ENCODE assay signal across 8 cellular contexts in genomic region chr19:17309962-17310461, GRCh38. TPM values are rescaled to one million over a fixed set of nuclear protein-coding genes. Genes with fewer than 3 reads are reported as not detected.
DNase-seq lines count a peak whose midpoint lies in the region; ATAC-seq and TF ChIP-seq lines count a peak whose summit lies in the region.

No MANE protein-coding gene starts in this region.

- H3K36me3 ChIP-seq in A673 (ENCODE audit: insufficient read depth, low read length, poor library complexity, severe bottlenecking) (peaks cover 14% of the 10 kb centered on the region), HUES6 (ENCODE audit: control insufficient read depth, insufficient read depth, low read length) (peaks cover 28% of the 10 kb centered on the region), mammary epithelial cell (ENCODE audit: insufficient read depth, low read length) (peaks cover 2% of the 10 kb centered on the region), mucosa of stomach (ENCODE audit: control insufficient read depth, insufficient read depth, low read length) (peaks cover 13% of the 10 kb centered on the region)

- 8% methylated on average over 9 of the region's 23 CpGs for WGBS in mammary epithelial cell (ENCODE audit: low coverage, missing lambda C conversion rate)

- no peak for ATAC-seq in HG02759 (IDR thresholded peaks at IDR 0.05; ENCODE audit: unreplicated experiment)

- intact Hi-C loops in A673 (cut with micrococcal nuclease; ENCODE audit: unreplicated experiment): no loop called here
- intact Hi-C loops in mammary epithelial cell (cut with micrococcal nuclease): no loop called here

- H3K27ac ChIP-seq in A673 (ENCODE audit: low read depth, low read length, poor library complexity, severe bottlenecking): peak overlapping the region; percentile 81
- peak overlapping the region; percentile 75; the same call in 1 of the 2 replicates for H3K27ac ChIP-seq in HUES6 (ENCODE audit: low read depth, low read length)
- H3K27ac ChIP-seq in mammary epithelial cell (ENCODE audit: insufficient read depth, low read depth, low read length): peak overlapping the region; percentile 65

- H4K20me1 ChIP-seq in mammary epithelial cell (ENCODE audit: insufficient read depth, low read length): no peaks in the 10 kb centered on the region

- DNase-seq in A673 (ENCODE audit: low spot score) (no peak), mammary epithelial cell (no peak), ACHN (no peak), KG1 (lab: John Stamatoyannopoulos, UW) (no peak), RPMI8226 (no peak)

- CTCF ChIA-PET in A673 (lab: Charles Lee) (no interaction called here), mammary epithelial cell (lab: Charles Lee; ENCODE audit: low non-redundant PET) (no interaction called here)

- TF ChIP-seq CTCF in A673 (conservative IDR thresholded peaks at IDR 0.05; ENCODE audit: low read depth, low read length): no peak
- no peak for TF ChIP-seq CTCF in mammary epithelial cell (conservative IDR thresholded peaks at IDR 0.05 in 1 of 2, IDR thresholded peaks at IDR 0.05 in 1 of 2; ENCODE audit: extremely low read depth in 1 of 2, insufficient read depth in 1 of 2, low read depth in 1 of 2, low read length in 2 of 2)

- H3K9ac ChIP-seq in HUES6 (ENCODE audit: low read length) (peak overlapping the region; percentile 72), mammary epithelial cell (ENCODE audit: insufficient read depth, low read length) (peak overlapping the region; percentile 83), mucosa of stomach (ENCODE audit: low read length) (peak overlapping the region; percentile 93)

- POLR2A ChIA-PET in A673 (lab: Charles Lee; ENCODE audit: low non-redundant PET): interaction anchor here (0.5 kb wide), 1 partner anchor 26 kb away, joined by 9 read pairs; no protein-coding TSS in a partner anchor

- H3K4me3 ChIP-seq in A673 (ENCODE audit: low read depth, low read length, poor library complexity, severe bottlenecking): peak overlapping the region; percentile 93
- H3K4me3 ChIP-seq in HUES6 (ENCODE audit: low read depth, low read length): peak overlapping the region; percentile 88
- peak overlapping the region; percentile 73 to 97 (median 93) for H3K4me3 ChIP-seq in mammary epithelial cell (replicated peaks in 1 of 3; ENCODE audit: insufficient read depth in 1 of 3, low read depth in 2 of 3, low read length in 3 of 3)
- peak overlapping the region; percentile 76 for H3K4me3 ChIP-seq in mucosa of stomach (ENCODE audit: low read length)

- H3K27me3 ChIP-seq in A673 (replicated peaks; ENCODE audit: insufficient read depth, low read depth, low read length, poor library complexity) (no peaks in the 10 kb centered on the region), HUES6 (ENCODE audit: control insufficient read depth, insufficient read depth, low read length) (no peaks in the 10 kb centered on the region), mammary epithelial cell (ENCODE audit: insufficient read depth, low read length) (no peaks in the 10 kb centered on the region), mucosa of stomach (ENCODE audit: control insufficient read depth, insufficient read depth, low read length) (no peaks in the 10 kb centered on the region)

- H3K4me2 ChIP-seq in mammary epithelial cell (ENCODE audit: insufficient read depth, low read depth, low read length): peak overlapping the region; percentile 90

- H2AFZ ChIP-seq in mammary epithelial cell (ENCODE audit: low read depth, low read length): peak overlapping the region; percentile 43

- H3K79me2 ChIP-seq in mammary epithelial cell (ENCODE audit: insufficient read depth, low read length): peaks cover 66% of the 10 kb centered on the region

- H3K9me3 ChIP-seq in A673 (ENCODE audit: low read depth, low read length, poor library complexity, severe bottlenecking) (no peaks in the 10 kb centered on the region), HUES6 (ENCODE audit: control insufficient read depth, insufficient read depth, low read depth, low read length) (no peaks in the 10 kb centered on the region), mammary epithelial cell (replicated peaks; ENCODE audit: insufficient read depth, low read length) (no peaks in the 10 kb centered on the region), mucosa of stomach (ENCODE audit: control insufficient read depth, low read length) (no peaks in the 10 kb centered on the region)

- no TSS peak for BruUV-seq in A673 (replicated peaks; lab: Mats Ljungman, UMichigan)
- no TSS peak for BruUV-seq in mammary epithelial cell (replicated peaks; lab: Mats Ljungman, UMichigan)

- peaks cover 3% of the 10 kb centered on the region for H3K4me1 ChIP-seq in A673 (ENCODE audit: insufficient read depth, low read length, poor library complexity, severe bottlenecking)
- H3K4me1 ChIP-seq in HUES6 (ENCODE audit: control insufficient read depth, insufficient read depth, low read length): peaks cover 17% of the 10 kb centered on the region; the same call in 1 of the 2 replicates
- peaks cover 40% of the 10 kb centered on the region for H3K4me1 ChIP-seq in mammary epithelial cell (ENCODE audit: insufficient read depth, low read length)
- H3K4me1 ChIP-seq in mucosa of stomach (ENCODE audit: control insufficient read depth, insufficient read depth, low read length): peaks cover 47% of the 10 kb centered on the region

- in situ Hi-C loops in mammary epithelial cell (cut with MboI; ENCODE audit: low sequenced_read_pairs in 2 of 2): no loop called here
- in situ Hi-C loops in ACHN (cut with HindIII; ENCODE audit: low pct_ligation_motif_present, low pct_unique_long_range_greater_than_20kb, low sequenced_read_pairs): no loop called here

- dilution Hi-C loops in mammary epithelial cell (cut with HindIII; ENCODE audit: low sequenced_read_pairs): loop anchor here (10.0 kb wide), 2 partner anchors 65 to 195 kb away; partner anchors contain the start of gene NR2F6

RNA-seq across cellular contexts. Expression of gene DDA1, which starts 0.6 kb away (rescaled TPM):
- total RNA-seq in A673 (2021) (67.2 and 68.5 TPM in 2 replicates), mammary epithelial cell (10 to 100 TPM; 35.8 to 83.1 TPM)
- 72.6 TPM for polyA plus RNA-seq in mammary epithelial cell
- polyA minus RNA-seq in mammary epithelial cell: 26.9 TPM

RNA-seq across cellular contexts. Expression of gene MRPL34, which starts 4.3 kb away (rescaled TPM):
- total RNA-seq in A673 (2021) (91.8 and 93.1 TPM in 2 replicates), mammary epithelial cell (10 to 100 TPM; 36.7 to 76.3 TPM)
- 43.1 TPM for polyA plus RNA-seq in mammary epithelial cell
- 7.2 TPM for polyA minus RNA-seq in mammary epithelial cell

RNA-seq across cellular contexts. Expression of gene ABHD8, which starts 6.8 kb away (rescaled TPM):
- 11.0 and 16.8 TPM in 2 replicates for total RNA-seq in A673 (2021)
- total RNA-seq in mammary epithelial cell: 10 to 100 TPM in 1 of 2 donors, 1 to 10 TPM in 1; 8.5 to 29.3 TPM
- 3.6 TPM for polyA plus RNA-seq in mammary epithelial cell
- polyA minus RNA-seq in mammary epithelial cell: 1.1 TPM

RNA-seq across cellular contexts. Expression of gene ANO8, which starts 24.6 kb away (rescaled TPM):
- total RNA-seq in A673 (2021): 18.6 and 22.1 TPM in 2 replicates
- total RNA-seq in mammary epithelial cell: 10 to 100 TPM in 1 of 2 donors, 1 to 10 TPM in 1; 3.5 to 10.8 TPM
- polyA plus RNA-seq in mammary epithelial cell: 1.3 TPM
- 5.0 TPM for polyA minus RNA-seq in mammary epithelial cell

RNA-seq across cellular contexts. Expression of gene GTPBP3, which starts 27.3 kb away (rescaled TPM):
- total RNA-seq in A673 (2021) (51.5 and 53.2 TPM in 2 replicates), mammary epithelial cell (10 to 100 TPM; 17.5 to 35.3 TPM)
- 12.5 TPM for polyA plus RNA-seq in mammary epithelial cell
- polyA minus RNA-seq in mammary epithelial cell: 12.3 TPM
